ENCODE assay signal across 20 cellular contexts in the genomic region with DNA sequence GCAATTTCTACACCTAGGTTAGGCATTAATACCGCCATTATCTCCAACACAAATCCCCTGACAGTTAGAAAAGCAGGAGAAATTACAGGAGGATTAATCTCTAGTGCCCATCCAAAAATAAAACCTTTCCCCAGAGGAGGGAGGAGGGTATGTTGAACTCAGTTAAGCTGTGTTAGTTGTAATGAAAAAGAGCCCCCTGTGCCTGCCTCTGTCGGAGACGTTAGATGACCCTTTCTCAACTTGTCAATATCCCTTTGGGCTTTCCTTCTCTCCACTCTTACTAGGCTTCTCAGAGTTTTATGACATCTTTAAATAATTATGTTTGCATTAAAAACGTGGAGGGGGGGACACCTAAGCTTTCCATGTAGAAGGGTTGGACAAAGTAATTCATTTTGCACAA.
DNase-seq lines count a peak whose midpoint lies in the region; ATAC-seq, FAIRE-seq and TF ChIP-seq lines count a peak whose summit lies in the region.
"Had no signal": no experiment of that assay in that cellular context is flagged by ENCODE, and none has a peak within 500 bp of the region (broad histone marks: within the 10 kb centered on the region; RNA-seq: fewer than 3 reads in every experiment).

No MANE protein-coding gene starts in this region.

- intact Hi-C loops in endothelial cell of umbilical vein (cut with micrococcal nuclease) = no loop called here

- no peak overlapping the region for H3K4me2 ChIP-seq in endothelial cell of umbilical vein (ENCODE audit: insufficient read depth, low read length)

- no peak for TF ChIP-seq POLR2A in endothelial cell of umbilical vein (IDR thresholded peaks at IDR 0.05; ENCODE audit: low read depth, low read length)

- dilution Hi-C loops in endothelial cell of umbilical vein (cut with MboI; ENCODE audit: extremely low pct_ligation_motif_present, low sequenced_read_pairs) = no loop called here

- DNase-seq in NCI-H748 (lab: John Stamatoyannopoulos, UW; ENCODE audit: unreplicated experiment) (peak; percentile 14), NCI-H748 treated with DMSO at 0.1 percent for 48 hours (lab: John Stamatoyannopoulos, UW) (no peak), NCI-H524 (lab: John Stamatoyannopoulos, UW) (peak; percentile 39 to 78), endothelial cell of umbilical vein (ENCODE audit: low read depth, low spot score) (no peak), NCI-H2196 (lab: John Stamatoyannopoulos, UW; ENCODE audit: unreplicated experiment) (no peak)
- DNase-seq: 8988T; Caco-2; CD4-positive, alpha-beta memory T cell; DMS153; KG1; NCI-H1694; NCI-H2081 had no signal

- H3K36me3 ChIP-seq in endothelial cell of umbilical vein (ENCODE audit: control insufficient read depth in 2 of 2, extremely low read depth in 1 of 2, insufficient read depth in 2 of 2, low read length in 2 of 2) = no peaks in the 10 kb centered on the region
- H3K36me3 ChIP-seq: BLaER1 treated with 17β-estradiol and CSF1 and Interleukin-3, amounts not matched to agents 10 nM and 100 nM; SJSA1 had no signal

- no peaks in the 10 kb centered on the region for H3K9me1 ChIP-seq in endothelial cell of umbilical vein (replicated peaks; ENCODE audit: control insufficient read depth, extremely low read depth, insufficient read depth, low read length)

- BruUV-seq in endothelial cell of umbilical vein (replicated peaks; lab: Mats Ljungman, UMichigan) = no TSS peak

- H4K20me1 ChIP-seq in endothelial cell of umbilical vein (replicated peaks; ENCODE audit: control insufficient read depth, extremely low read depth, insufficient read depth, low read length) = no peaks in the 10 kb centered on the region
- H4K20me1 ChIP-seq: BLaER1 treated with 17β-estradiol and CSF1 and Interleukin-3, amounts not matched to agents 10 nM and 100 nM had no signal

- H3K9ac ChIP-seq in endothelial cell of umbilical vein (replicated peaks; ENCODE audit: extremely low read depth, insufficient read depth, low read length) = no peak overlapping the region
- H3K9ac ChIP-seq: BLaER1 treated with 17β-estradiol and CSF1 and Interleukin-3, amounts not matched to agents 10 nM and 100 nM had no signal

- no peak for FAIRE-seq in endothelial cell of umbilical vein (lab: Jason Lieb, UNC)
- FAIRE-seq: G401.6, GM12892, GM18507 had no signal

- no peak overlapping the region for H3K27ac ChIP-seq in endothelial cell of umbilical vein (ENCODE audit: insufficient read depth, low read depth, low read length)
- H3K27ac ChIP-seq: BLaER1 treated with 17β-estradiol and CSF1 and Interleukin-3, amounts not matched to agents 10 nM and 100 nM; SJSA1 had no signal

- no peak overlapping the region for H3K4me3 ChIP-seq in endothelial cell of umbilical vein (replicated peaks in 1 of 3; ENCODE audit: insufficient read depth in 1 of 3, low read depth in 1 of 3, low read length in 3 of 3)
- H3K4me3 ChIP-seq: BLaER1 treated with 17β-estradiol and CSF1 and Interleukin-3, amounts not matched to agents 10 nM and 100 nM; SJSA1 had no signal

- no peak for ATAC-seq in HG03565 (IDR thresholded peaks at IDR 0.05; ENCODE audit: unreplicated experiment)
- ATAC-seq in GM21576 (IDR thresholded peaks at IDR 0.05; ENCODE audit: unreplicated experiment) = no peak
- ATAC-seq: Right ventricle myocardium inferior had no signal

- H3K4me1 ChIP-seq in endothelial cell of umbilical vein (ENCODE audit: control insufficient read depth, extremely low read depth, insufficient read depth, low read length) = peaks cover 10% of the 10 kb centered on the region
- H3K4me1 ChIP-seq: Caco-2 had no signal

- POLR2A ChIA-PET in endothelial cell of umbilical vein (lab: Charles Lee) = no interaction called here

- H2AFZ ChIP-seq in endothelial cell of umbilical vein (ENCODE audit: low read depth, low read length) = peak overlapping the region; percentile 9

- no peaks in the 10 kb centered on the region for H3K79me2 ChIP-seq in endothelial cell of umbilical vein (ENCODE audit: control insufficient read depth, insufficient read depth, low read length)

- H3K9me3 ChIP-seq in endothelial cell of umbilical vein (replicated peaks; ENCODE audit: control insufficient read depth, insufficient read depth, low read length) = no peaks in the 10 kb centered on the region
- H3K9me3 ChIP-seq: BLaER1 treated with 17β-estradiol and CSF1 and Interleukin-3, amounts not matched to agents 10 nM and 100 nM; Caco-2; SJSA1 had no signal

- no peak for TF ChIP-seq CTCF in endothelial cell of umbilical vein (IDR thresholded peaks at IDR 0.05; ENCODE audit: extremely low read depth in 1 of 2, insufficient read depth in 1 of 2, low read depth in 1 of 2, low read length in 2 of 2)

- CTCF ChIA-PET in endothelial cell of umbilical vein (lab: Charles Lee) = interaction anchor here (1.4 kb wide), 1 partner anchor 13 kb away, joined by 3 read pairs; no protein-coding TSS in a partner anchor

- H3K27me3 ChIP-seq in endothelial cell of umbilical vein (ENCODE audit: control insufficient read depth in 2 of 2, insufficient read depth in 2 of 2, low read length in 2 of 2) = no peaks in the 10 kb centered on the region
- H3K27me3 ChIP-seq: BLaER1 treated with 17β-estradiol and CSF1 and Interleukin-3, amounts not matched to agents 10 nM and 100 nM; SJSA1 had no signal

TF ChIP-seq in endothelial cell of umbilical vein, 7 proteins besides CTCF, POLR2A, EP300 and RAD21:
- TF ChIP-seq EZH2 (IDR thresholded peaks at IDR 0.05; ENCODE audit: borderline replicate concordance, low read depth, low read length, severe bottlenecking) = no peak
- TF ChIP-seq POLR2AphosphoS5 (IDR thresholded peaks at IDR 0.05; ENCODE audit: insufficient read depth, low read depth, low read length) = no peak
- TF ChIP-seq, protein P1, sequence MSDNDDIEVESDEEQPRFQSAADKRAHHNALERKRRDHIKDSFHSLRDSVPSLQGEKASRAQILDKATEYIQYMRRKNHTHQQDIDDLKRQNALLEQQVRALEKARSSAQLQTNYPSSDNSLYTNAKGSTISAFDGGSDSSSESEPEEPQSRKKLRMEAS (IDR thresholded peaks at IDR 0.05; ENCODE audit: insufficient read depth, insufficient read length) = no peak
- TF ChIP-seq MYC (IDR thresholded peaks at IDR 0.05; ENCODE audit: low read depth, low read length) = no peak
- no peak for TF ChIP-seq GATA2 (IDR thresholded peaks at IDR 0.05; ENCODE audit: insufficient read depth, insufficient read length, low read depth, low read length)
- TF ChIP-seq FOS (IDR thresholded peaks at IDR 0.05; ENCODE audit: borderline replicate concordance, insufficient read depth, low read length) = no peak

Comparison
In these comparisons a context has a peak if more than half of its experiments do, and no peak if none do; other contexts are left out.
1. DNase-seq: peak in NCI-H748 (single experiment) and NCI-H524 (2 of 2); none in NCI-H748 treated with DMSO at 0.1 percent for 48 hours (single experiment), endothelial cell of umbilical vein (single experiment) and NCI-H2196 (single experiment).